ENCODE assay signal across 10 cellular contexts in genomic region chr6:13375360-13375878, GRCh38. TPM values are rescaled to one million over a fixed set of nuclear protein-coding genes. Genes with fewer than 3 reads are reported as not detected.
A peak's percentile ranks its signal among the peaks of the same experiment; 100 is the strongest.
DNase-seq lines count a peak whose midpoint lies in the region; ATAC-seq and TF ChIP-seq lines count a peak whose summit lies in the region.
"Had no signal": no experiment of that assay in that cellular context is flagged by ENCODE, and none has a peak within 500 bp of the region (broad histone marks: within the 10 kb centered on the region; RNA-seq: fewer than 3 reads in every experiment).

No MANE protein-coding gene starts in this region.

- H3K4me3 ChIP-seq in lower lobe of right lung: no peak overlapping the region
- H3K4me3 ChIP-seq: gastrocnemius medialis had no signal

- ATAC-seq in GM19025 (IDR thresholded peaks at IDR 0.05; ENCODE audit: low read depth, unreplicated experiment) (peak; percentile 78), HG02763 (IDR thresholded peaks at IDR 0.05; ENCODE audit: unreplicated experiment) (peak; percentile 63), lower lobe of right lung (no peak)
- ATAC-seq: gastrocnemius medialis had no signal

- peaks cover 14% of the 10 kb centered on the region for H3K4me1 ChIP-seq in lower lobe of right lung

- no peak overlapping the region for H3K27ac ChIP-seq in lower lobe of right lung
- H3K27ac ChIP-seq: gastrocnemius medialis had no signal

- no peaks in the 10 kb centered on the region for H3K36me3 ChIP-seq in lower lobe of right lung

- intact Hi-C loops in lower lobe of right lung (cut with DNase I): no loop called here

- no peaks in the 10 kb centered on the region for H3K27me3 ChIP-seq in lower lobe of right lung (ENCODE audit: low read depth)
- H3K27me3 ChIP-seq: gastrocnemius medialis had no signal

- TF ChIP-seq CTCF in lower lobe of right lung (IDR thresholded peaks at IDR 0.05): no peak

- peak; percentile 71 for DNase-seq in activated CD4-positive, alpha-beta T cell treated with anti-CD3 and anti-CD28 coated beads for 48 hours
- peak; percentile 18 to 27 for DNase-seq in stimulated activated CD4-positive, alpha-beta T cell treated with anti-CD3 and anti-CD28 coated beads, Interleukin-2, amount 100 ng/mL, for 48 hours
- DNase-seq in lower lobe of right lung (no peak), HK-2 (ENCODE audit: unreplicated experiment) (no peak), pons (ENCODE audit: low spot score) (no peak), NCI-H2196 (lab: John Stamatoyannopoulos, UW; ENCODE audit: unreplicated experiment) (no peak)
- DNase-seq: gastrocnemius medialis, NCI-H526 treated with DMSO at 0.1 percent for 48 hours had no signal

- no peaks in the 10 kb centered on the region for H3K9me3 ChIP-seq in lower lobe of right lung
- H3K9me3 ChIP-seq: gastrocnemius medialis had no signal

RNA-seq across cellular contexts. Expression of gene TBC1D7, which starts 47.1 kb away (rescaled TPM):
- total RNA-seq in lower lobe of right lung: 18.8 TPM

Comparison
In these comparisons a context has a peak if more than half of its experiments do, and no peak if none do; other contexts are left out.
1. ATAC-seq: peak in GM19025 (single experiment) and HG02763 (single experiment); none in lower lobe of right lung (0 of 2).
2. DNase-seq: peak in activated CD4-positive, alpha-beta T cell treated with anti-CD3 and anti-CD28 coated beads for 48 hours (single experiment) and stimulated activated CD4-positive, alpha-beta T cell treated with anti-CD3 and anti-CD28 coated beads, Interleukin-2, amount 100 ng/mL, for 48 hours (2 of 2); none in lower lobe of right lung (single experiment), HK-2 (single experiment), pons (single experiment) and NCI-H2196 (single experiment).